ENCODE assay signal across 1 cellular context in genomic region chr1:108575241-108575850, GRCh38.
TF ChIP-seq lines count a peak whose summit lies in the region.

No MANE protein-coding gene starts in this region.

TF ChIP-seq in K562, 482 proteins besides CTCF, POLR2A, EP300 and RAD21 (continued from another document):
- TF ChIP-seq RREB1 (CRISPR knock-in tag; IDR thresholded peaks at IDR 0.05) (no peak), SMAD2 (IDR thresholded peaks at IDR 0.05; ENCODE audit: low read depth, low read length) (no peak), SMARCA4 (IDR thresholded peaks at IDR 0.05) (0 out of 2 replicates have a peak, but pooled peaks have one; percentile 19), ZNF586 (CRISPR knock-in tag; conservative IDR thresholded peaks at IDR 0.05) (no peak), USF1 (CRISPR knock-in tag; IDR thresholded peaks at IDR 0.05) (no peak), ZNF444 (CRISPR knock-in tag; IDR thresholded peaks at IDR 0.05) (no peak), PTBP1 (IDR thresholded peaks at IDR 0.05; ENCODE audit: low read depth, low read length) (no peak)
